Comparison of ENCODE assay signal across 2 cellular contexts in genomic region chr12:113186033-113186365, GRCh38.
TF ChIP-seq lines count a peak whose summit lies in the region.

No MANE protein-coding gene starts in this region.

TF ChIP-seq in A549, 52 proteins besides CTCF, POLR2A, EP300 and RAD21:
- TF ChIP-seq BHLHE40 (IDR thresholded peaks at IDR 0.05; ENCODE audit: low read depth, low read length) (no peak), CHD4 (IDR thresholded peaks at IDR 0.05; ENCODE audit: borderline replicate concordance) (no peak), KDM1A (IDR thresholded peaks at IDR 0.05; ENCODE audit: low read depth) (peak; percentile 86; the same call in 1 of the 2 replicates), MAZ (IDR thresholded peaks at IDR 0.05; ENCODE audit: borderline replicate concordance, low read depth, low read length) (no peak), ZNF302 (CRISPR knock-in tag; IDR thresholded peaks at IDR 0.05) (no peak)

TF ChIP-seq in H1, 55 proteins besides CTCF, POLR2A, EP300 and RAD21:
- TF ChIP-seq KDM1A (IDR thresholded peaks at IDR 0.05; ENCODE audit: borderline replicate concordance, low read length) (peak; percentile 90; the same call in 1 of the 2 replicates), SP1 (IDR thresholded peaks at IDR 0.05; ENCODE audit: low read depth, low read length) (no peak), EGR1 (IDR thresholded peaks at IDR 0.05; ENCODE audit: borderline replicate concordance, low read depth, low read length) (no peak), HDAC6 (IDR thresholded peaks at IDR 0.05; ENCODE audit: low read depth, low read length) (no peak), HDAC2 (IDR thresholded peaks at IDR 0.05; ENCODE audit: borderline replicate concordance in 1 of 2, low read depth in 2 of 2, low read length in 2 of 2) (peak in 1 of 2 experiments; percentile 62; a peak in 1 of 4 replicates)
